8 cellular contexts compared by ENCODE assay signal in genomic region chr14:50714452-50715073, GRCh38. TPM values are rescaled to one million over a fixed set of nuclear protein-coding genes. Genes with fewer than 3 reads are reported as not detected.
DNase-seq lines count a peak whose midpoint lies in the region; ATAC-seq and TF ChIP-seq lines count a peak whose summit lies in the region.

No MANE protein-coding gene starts in this region.

- CTCF ChIA-PET in activated CD4-positive, alpha-beta T cell treated with anti-CD3 and anti-CD28 coated beads for 36 hours (lab: Charles Lee) = interaction anchor here (0.7 to 1.8 kb wide), 18 partner anchors 10 to 359 kb away, joined by 3 to 14 read pairs (median 4); no protein-coding TSS in a partner anchor

- peaks cover 6% of the 10 kb centered on the region for H3K27me3 Mint-ChIP-seq in activated CD4-positive, alpha-beta T cell treated with anti-CD3 and anti-CD28 coated beads for 36 hours

- no peaks in the 10 kb centered on the region for H3K27me3 ChIP-seq in thoracic aorta (replicated peaks; ENCODE audit: insufficient read depth)

- H3K27ac ChIP-seq in thoracic aorta = no peak overlapping the region

- no peaks in the 10 kb centered on the region for H3K36me3 ChIP-seq in thoracic aorta

- H3K4me3 Mint-ChIP-seq in activated CD4-positive, alpha-beta T cell treated with anti-CD3 and anti-CD28 coated beads for 36 hours = no peak overlapping the region

- H3K9me3 Mint-ChIP-seq in activated CD4-positive, alpha-beta T cell treated with anti-CD3 and anti-CD28 coated beads for 36 hours (ENCODE audit: low read depth) = no peaks in the 10 kb centered on the region

- H3K4me1 ChIP-seq in thoracic aorta (ENCODE audit: control insufficient read depth in 1 of 2, low read depth in 2 of 2) = no peaks in the 10 kb centered on the region

- peak; percentile 60 for ATAC-seq in activated CD4-positive, alpha-beta T cell treated with anti-CD3 and anti-CD28 coated beads for 36 hours
- ATAC-seq in HG02885 (IDR thresholded peaks at IDR 0.05; ENCODE audit: poor library complexity, unreplicated experiment) = peak; percentile 69
- peak; percentile 92 for ATAC-seq in SK-N-SH treated with all-trans-retinoic acid at 6 μM for 48 hours
- ATAC-seq in thoracic aorta (ENCODE audit: insufficient number of reproducible peaks, low FRiP score, low read depth) = no peak

- no peak for DNase-seq in activated CD4-positive, alpha-beta T cell treated with anti-CD3 and anti-CD28 coated beads for 36 hours
- no peak for DNase-seq in activated CD4-positive, alpha-beta T cell treated with anti-CD3 and anti-CD28 coated beads for 1 hour
- DNase-seq in germinal center (ENCODE audit: low spot score) = peak; percentile 53
- DNase-seq in thoracic aorta (ENCODE audit: low spot score) = no peak
- DNase-seq in ureter (ENCODE audit: low spot score) = no peak
- DNase-seq in DMS79 (lab: John Stamatoyannopoulos, UW) = no peak

- no peaks in the 10 kb centered on the region for H3K4me1 Mint-ChIP-seq in activated CD4-positive, alpha-beta T cell treated with anti-CD3 and anti-CD28 coated beads for 36 hours

- no peaks in the 10 kb centered on the region for H3K9me3 ChIP-seq in thoracic aorta

- intact Hi-C loops in activated CD4-positive, alpha-beta T cell treated with anti-CD3 and anti-CD28 coated beads for 36 hours (cut with DNase I, micrococcal nuclease) = loop anchor here in 1 of 2 experiments (1.0 kb wide), 1 partner anchor 114 kb away; no protein-coding TSS in a partner anchor

- H3K36me3 Mint-ChIP-seq in activated CD4-positive, alpha-beta T cell treated with anti-CD3 and anti-CD28 coated beads for 36 hours (ENCODE audit: low read depth) = no peaks in the 10 kb centered on the region

- POLR2A ChIA-PET in activated CD4-positive, alpha-beta T cell treated with anti-CD3 and anti-CD28 coated beads for 36 hours (lab: Charles Lee) = no interaction called here

- TF ChIP-seq CTCF in thoracic aorta (IDR thresholded peaks at IDR 0.05) = peak; percentile 47

- H3K4me3 ChIP-seq in thoracic aorta = no peak overlapping the region

- no peak overlapping the region for H3K27ac Mint-ChIP-seq in activated CD4-positive, alpha-beta T cell treated with anti-CD3 and anti-CD28 coated beads for 36 hours

TF ChIP-seq in SK-N-SH treated with all-trans-retinoic acid at 6 μM for 48 hours, 23 proteins besides CTCF, POLR2A, EP300 and RAD21:
- TF ChIP-seq ZC3H10 (CRISPR knock-in tag; IDR thresholded peaks at IDR 0.05) (no peak), CSDC2 (CRISPR knock-in tag; IDR thresholded peaks at IDR 0.05) (no peak), CSRNP3 (CRISPR knock-in tag; IDR thresholded peaks at IDR 0.05) (no peak), CREB5 (CRISPR knock-in tag; IDR thresholded peaks at IDR 0.05; ENCODE audit: low read depth) (no peak), ZNF8 (CRISPR knock-in tag; IDR thresholded peaks at IDR 0.05) (no peak), SNAI2 (CRISPR knock-in tag; IDR thresholded peaks at IDR 0.05) (no peak), TCF4 (CRISPR knock-in tag; IDR thresholded peaks at IDR 0.05; ENCODE audit: borderline replicate concordance) (no peak), ARNTL (CRISPR knock-in tag; IDR thresholded peaks at IDR 0.05; ENCODE audit: borderline replicate concordance, low read depth) (no peak), BACH2 (CRISPR knock-in tag; IDR thresholded peaks at IDR 0.05; ENCODE audit: borderline replicate concordance) (no peak), PPARA (CRISPR knock-in tag; IDR thresholded peaks at IDR 0.05; ENCODE audit: borderline replicate concordance) (no peak), PATZ1 (CRISPR knock-in tag; IDR thresholded peaks at IDR 0.05; ENCODE audit: borderline replicate concordance) (no peak), ZFP30 (CRISPR knock-in tag; IDR thresholded peaks at IDR 0.05) (no peak), ISL1 (CRISPR knock-in tag; IDR thresholded peaks at IDR 0.05) (no peak), OSR1 (CRISPR knock-in tag; IDR thresholded peaks at IDR 0.05) (no peak), TOX (CRISPR knock-in tag; IDR thresholded peaks at IDR 0.05; ENCODE audit: borderline replicate concordance) (no peak), TSHZ2 (CRISPR knock-in tag; IDR thresholded peaks at IDR 0.05) (no peak), GLIS3 (CRISPR knock-in tag; IDR thresholded peaks at IDR 0.05) (no peak), ESRRG (CRISPR knock-in tag; IDR thresholded peaks at IDR 0.05) (no peak), ZFP3 (CRISPR knock-in tag; IDR thresholded peaks at IDR 0.05) (no peak)

RNA-seq across cellular contexts. Expression of gene SAV1, which starts 46.5 kb away (rescaled TPM):
- 10 to 100 TPM; 13.6 TPM for total RNA-seq in activated CD4-positive, alpha-beta T cell treated with anti-CD3 and anti-CD28 coated beads for 36 hours
- total RNA-seq in thoracic aorta (10 to 100 TPM; 35.6 to 47.9 TPM), ureter (27.4 TPM)
